ENCODE assay signal across 36 cellular contexts in genomic region chr10:116324227-116324950, GRCh38. TPM values are rescaled to one million over a fixed set of nuclear protein-coding genes. Genes with fewer than 3 reads are reported as not detected.
"Had no signal": no experiment of that assay in that cellular context is flagged by ENCODE, and none has a peak within 500 bp of the region (broad histone marks: within the 10 kb centered on the region; RNA-seq: fewer than 3 reads in every experiment).

A gene with protein sequence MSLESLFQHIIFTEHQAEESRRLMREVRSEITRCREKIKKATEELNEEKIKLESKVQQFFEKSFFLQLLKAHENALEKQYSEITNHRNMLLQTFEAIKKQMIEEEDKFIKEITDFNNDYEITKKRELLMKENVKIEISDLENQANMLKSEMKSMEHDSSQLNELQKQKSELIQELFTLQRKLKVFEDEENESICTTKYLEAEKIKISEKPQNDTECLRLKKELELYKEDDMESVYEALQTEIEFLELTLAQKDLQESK (plus strand): TSS chr10:116324448. CDS start chr10:116325012, 564 bp downstream.

- ATAC-seq: activated CD4-positive, alpha-beta T cell treated with anti-CD3 and anti-CD28 coated beads for 36 hours; activated T-helper 17 cell treated with anti-CD3 and anti-CD28 coated beads, Interleukin-2, amount 50 U/mL, for 72 hours; effector memory CD8-positive, alpha-beta T cell; left lung; sciatic nerve; stimulated activated naive B cell treated with anti-CD40 and anti-IgM and Interleukin-4, amounts not matched to agents 10 μg/mL and 1 μg/mL and 100 μg/mL, for 72 hours had no signal

- H3K4me1 Mint-ChIP-seq: activated B cell treated with CpG ODN at 0.5 μM for 24 hours; activated CD4-positive, alpha-beta T cell treated with anti-CD3 and anti-CD28 coated beads for 36 hours; activated T-helper 17 cell treated with anti-CD3 and anti-CD28 coated beads, Interleukin-2, amount 50 U/mL, for 72 hours; central memory CD8-positive, alpha-beta T cell; naive B cell; stimulated activated naive B cell treated with anti-CD40 and anti-IgM and Interleukin-4, amounts not matched to agents 10 μg/mL and 1 μg/mL and 100 μg/mL, for 72 hours had no signal

- DNase-seq: activated B cell treated with CpG ODN at 0.5 μM for 24 hours; activated CD4-positive, alpha-beta T cell treated with anti-CD3 and anti-CD28 coated beads for 36 hours; activated CD4-positive, alpha-beta T cell treated with anti-CD3 and anti-CD28 coated beads, Interleukin-2, amount 50 U/mL, for 4 hours; activated CD8-positive, alpha-beta memory T cell treated with anti-CD3 and anti-CD28 coated beads for 24 hours; activated CD8-positive, alpha-beta memory T cell treated with anti-CD3 and anti-CD28 coated beads, Interleukin-2, amount 50 U/mL, for 4 hours; activated naive CD4-positive, alpha-beta T cell; activated T-cell treated with anti-CD3 and anti-CD28 coated beads, Interleukin-2, amount 50 U/mL, for 24 hours; adrenal gland; colonic mucosa; dorsolateral prefrontal cortex; effector memory CD8-positive, alpha-beta T cell; glutamatergic neuron; left lung; naive B cell; small intestine; stimulated activated naive B cell treated with anti-CD40 and anti-IgM and Interleukin-4, amounts not matched to agents 10 μg/mL and 1 μg/mL and 100 μg/mL, for 72 hours; T-helper 9 cell had no signal

- H3K9me3 Mint-ChIP-seq: activated B cell treated with CpG ODN at 0.5 μM for 24 hours; activated T-cell treated with anti-CD3 and anti-CD28 coated beads, Interleukin-2, amount 50 U/mL, for 24 hours; activated T-helper 17 cell treated with anti-CD3 and anti-CD28 coated beads, Interleukin-2, amount 50 U/mL, for 72 hours; central memory CD8-positive, alpha-beta T cell; stimulated activated naive B cell treated with anti-CD40 and anti-IgM and Interleukin-4, amounts not matched to agents 10 μg/mL and 1 μg/mL and 100 μg/mL, for 72 hours; type B pancreatic cell had no signal

- H3K4me3 ChIP-seq: adrenal gland, ascending aorta, colonic mucosa, dorsolateral prefrontal cortex, esophagus muscularis mucosa, hepatocyte, left lung, lung, vagina had no signal

- H3K27ac Mint-ChIP-seq: activated B cell treated with CpG ODN at 0.5 μM for 24 hours; activated CD4-positive, alpha-beta T cell treated with anti-CD3 and anti-CD28 coated beads for 36 hours; activated naive CD8-positive, alpha-beta T cell; activated T-cell treated with anti-CD3 and anti-CD28 coated beads, Interleukin-2, amount 50 U/mL, for 24 hours; activated T-helper 17 cell treated with anti-CD3 and anti-CD28 coated beads, Interleukin-2, amount 50 U/mL, for 72 hours; effector memory CD8-positive, alpha-beta T cell; naive B cell; stimulated activated naive B cell treated with anti-CD40 and anti-IgM and Interleukin-4, amounts not matched to agents 10 μg/mL and 1 μg/mL and 100 μg/mL, for 72 hours; type B pancreatic cell had no signal

- H3K36me3 ChIP-seq: adrenal gland, ascending aorta, colonic mucosa, esophagus muscularis mucosa, left lung, vagina had no signal

- H3K27me3 ChIP-seq: ascending aorta, colonic mucosa, vagina had no signal

- H3K79me2 ChIP-seq: hepatocyte had no signal

- H3K27ac ChIP-seq: adrenal gland, ascending aorta, colonic mucosa, dorsolateral prefrontal cortex, esophagus muscularis mucosa, hepatocyte, left lung, vagina had no signal

- H2AFZ ChIP-seq: hepatocyte had no signal

- H3K4me2 ChIP-seq: hepatocyte had no signal

- H3K4me1 ChIP-seq: adrenal gland, ascending aorta, colonic mucosa, esophagus muscularis mucosa, left lung, vagina had no signal

- H3K36me3 Mint-ChIP-seq: activated naive CD8-positive, alpha-beta T cell; naive B cell; stimulated activated naive B cell treated with anti-CD40 and anti-IgM and Interleukin-4, amounts not matched to agents 10 μg/mL and 1 μg/mL and 100 μg/mL, for 72 hours; type B pancreatic cell had no signal

- H3K27me3 Mint-ChIP-seq: activated naive CD8-positive, alpha-beta T cell; activated T-cell treated with anti-CD3 and anti-CD28 coated beads, Interleukin-2, amount 50 U/mL, for 24 hours; activated T-helper 17 cell treated with anti-CD3 and anti-CD28 coated beads, Interleukin-2, amount 50 U/mL, for 72 hours; central memory CD8-positive, alpha-beta T cell; effector memory CD8-positive, alpha-beta T cell had no signal

- H3K9me3 ChIP-seq: adrenal gland, ascending aorta, colonic mucosa, esophagus muscularis mucosa, left lung, vagina had no signal

- H3K4me3 Mint-ChIP-seq: activated B cell treated with CpG ODN at 0.5 μM for 24 hours; activated CD4-positive, alpha-beta T cell treated with anti-CD3 and anti-CD28 coated beads for 36 hours; activated naive CD8-positive, alpha-beta T cell; activated T-cell treated with anti-CD3 and anti-CD28 coated beads, Interleukin-2, amount 50 U/mL, for 24 hours; activated T-helper 17 cell treated with anti-CD3 and anti-CD28 coated beads, Interleukin-2, amount 50 U/mL, for 72 hours; central memory CD8-positive, alpha-beta T cell; effector memory CD8-positive, alpha-beta T cell; naive B cell; stimulated activated naive B cell treated with anti-CD40 and anti-IgM and Interleukin-4, amounts not matched to agents 10 μg/mL and 1 μg/mL and 100 μg/mL, for 72 hours; type B pancreatic cell had no signal

RNA-seq across cellular contexts. Expression of the gene that starts here (rescaled TPM):
- total RNA-seq: activated B cell treated with CpG ODN at 0.5 μM for 24 hours; activated CD4-positive, alpha-beta T cell treated with anti-CD3 and anti-CD28 coated beads for 36 hours; activated T-helper 17 cell treated with anti-CD3 and anti-CD28 coated beads, Interleukin-2, amount 50 U/mL, for 72 hours; adrenal gland; ascending aorta; colonic mucosa; dorsolateral prefrontal cortex; esophagus muscularis mucosa; frontal cortex; hepatocyte; kidney epithelial cell; left lung; lung; mesenteric fat pad; mucosa of gallbladder; omental fat pad; posterior vena cava; renal cortical epithelial cell; sciatic nerve; temporal lobe; vagina had no signal
- polyA plus RNA-seq: hepatocyte, lung, neural cell, small intestine had no signal
